Comparison of ENCODE assay signal across 1 cellular context in the genomic region with DNA sequence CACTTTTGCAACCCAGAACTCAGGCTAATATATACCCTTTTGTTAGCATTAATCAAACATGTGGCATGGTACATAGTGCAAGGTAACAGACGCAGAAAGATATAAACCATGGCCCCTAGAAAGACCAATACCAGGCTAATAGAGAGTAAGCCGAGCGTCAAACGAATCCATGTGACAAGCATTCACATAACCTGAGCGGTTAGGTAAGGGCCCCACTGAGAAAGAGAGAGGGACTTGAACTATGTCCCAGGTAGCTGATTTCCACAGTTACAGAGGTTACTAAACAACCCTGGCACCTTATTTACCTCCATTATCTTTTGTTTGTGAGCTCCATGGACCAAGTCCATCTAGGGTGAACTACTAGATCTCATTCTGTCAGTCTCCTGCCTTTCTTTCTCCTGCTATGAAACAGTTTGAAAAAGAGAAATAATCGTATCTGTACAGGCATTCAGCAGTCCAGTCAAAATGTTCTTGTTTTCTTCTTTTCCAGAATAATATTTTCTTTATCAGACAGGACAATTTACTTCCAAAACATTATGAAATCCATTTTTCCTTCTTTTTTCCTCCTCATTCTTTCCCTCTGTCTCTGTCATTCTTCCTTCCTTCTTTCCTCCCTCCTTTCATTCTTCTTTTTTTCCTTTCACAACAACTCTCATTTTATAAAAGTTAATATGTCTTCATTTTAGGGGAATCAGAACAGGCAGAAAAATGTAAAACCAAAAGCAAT.
A peak's percentile ranks its signal among the peaks of the same experiment; 100 is the strongest.
TF ChIP-seq lines count a peak whose summit lies in the region.

No MANE protein-coding gene starts in this region.

TF ChIP-seq in HepG2, 621 proteins besides CTCF, POLR2A, EP300 and RAD21 (continued from another document):
- TF ChIP-seq TBX2 (CRISPR knock-in tag; IDR thresholded peaks at IDR 0.05; ENCODE audit: borderline replicate concordance) (peak; percentile 85), ZNF549 (CRISPR knock-in tag; IDR thresholded peaks at IDR 0.05) (no peak), YY1 (IDR thresholded peaks at IDR 0.05; ENCODE audit: insufficient read depth, insufficient replicate concordance, low read depth, low read length) (peak; percentile 26), HIC2 (CRISPR knock-in tag; IDR thresholded peaks at IDR 0.05; ENCODE audit: low read depth) (peak; percentile 94), ZNF224 (CRISPR knock-in tag; IDR thresholded peaks at IDR 0.05) (no peak)
- TF ChIP-seq, protein P1, sequence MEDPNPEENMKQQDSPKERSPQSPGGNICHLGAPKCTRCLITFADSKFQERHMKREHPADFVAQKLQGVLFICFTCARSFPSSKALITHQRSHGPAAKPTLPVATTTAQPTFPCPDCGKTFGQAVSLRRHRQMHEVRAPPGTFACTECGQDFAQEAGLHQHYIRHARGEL (CRISPR knock-in tag; IDR thresholded peaks at IDR 0.05), result no peak
